ENCODE assay signal across 15 cellular contexts in the genomic region with DNA sequence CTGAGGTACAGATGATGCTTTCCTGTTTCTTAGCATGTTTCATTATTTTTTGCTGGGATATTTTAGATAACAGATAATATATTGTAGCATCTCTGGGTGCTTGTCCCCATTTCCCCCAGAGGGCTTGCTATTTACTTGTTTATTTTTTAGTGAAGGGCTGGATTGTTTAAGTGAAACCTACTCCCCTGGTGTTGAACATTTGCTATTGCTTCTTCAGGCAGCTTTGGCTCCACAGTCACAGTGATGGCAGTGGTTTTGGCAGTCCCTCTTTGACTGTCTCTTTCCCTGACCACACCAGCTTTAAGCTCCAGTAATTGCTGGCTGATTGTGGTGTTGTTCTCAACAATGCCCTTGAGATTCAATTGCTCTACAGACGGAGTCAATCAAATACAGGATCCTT.
DNase-seq lines count a peak whose midpoint lies in the region; ATAC-seq, FAIRE-seq and TF ChIP-seq lines count a peak whose summit lies in the region.
"Had no signal": no experiment of that assay in that cellular context is flagged by ENCODE, and none has a peak within 500 bp of the region (broad histone marks: within the 10 kb centered on the region; RNA-seq: fewer than 3 reads in every experiment).

No MANE protein-coding gene starts in this region.

- H3K9me3 ChIP-seq in IMR-90 (ENCODE audit: control insufficient read depth, insufficient read depth, low read length): no peaks in the 10 kb centered on the region; the same call in 1 of the 2 replicates
- H3K9me3 ChIP-seq: gastrocnemius medialis had no signal

- no peaks in the 10 kb centered on the region for H3K36me3 ChIP-seq in IMR-90 (ENCODE audit: control insufficient read depth, insufficient read depth, low read length)
- H3K36me3 ChIP-seq in bronchial epithelial cell (ENCODE audit: control insufficient read depth, insufficient read depth, low read length): no peaks in the 10 kb centered on the region
- H3K36me3 ChIP-seq: gastrocnemius medialis had no signal

- H2AK9ac ChIP-seq in IMR-90 (replicated peaks; ENCODE audit: low read depth, low read length, poor library complexity): no peak overlapping the region

- peaks cover 4% of the 10 kb centered on the region; the same call in 1 of the 2 replicates for H3K4me1 ChIP-seq in IMR-90 (ENCODE audit: control insufficient read depth, insufficient read depth, low read length)
- H3K4me1 ChIP-seq: gastrocnemius medialis had no signal

- DNase-seq in activated CD8-positive, alpha-beta memory T cell treated with anti-CD3 and anti-CD28 coated beads for 24 hours: peak; percentile 49
- no peak for DNase-seq in activated CD8-positive, alpha-beta memory T cell treated with anti-CD3 and anti-CD28 coated beads, Interleukin-2, amount 50 U/mL, for 4 hours
- no peak for DNase-seq in IMR-90
- no peak for DNase-seq in bronchial epithelial cell (ENCODE audit: low read depth)
- no peak for DNase-seq in retinal pigment epithelial cell (ENCODE audit: low read depth)
- DNase-seq in middle frontal gyrus (ENCODE audit: extremely low spot score, low spot score): no peak
- DNase-seq in NCI-H345 (lab: John Stamatoyannopoulos, UW): no peak
- no peak for DNase-seq in activated naive CD4-positive, alpha-beta T cell treated with Interleukin-2 at 50 U/mL for 16 hours
- DNase-seq: gastrocnemius medialis; kidney glomerular epithelial cell; NCI-H510A; SHP77 treated with DMSO at 0.1 percent for 48 hours; stimulated activated CD4-positive, alpha-beta T cell treated with anti-CD3 and anti-CD28 coated beads, Interleukin-4, amount 100 ng/mL, for 1 hour; stimulated activated naive B cell treated with anti-CD40 and anti-IgM and Interleukin-4, amounts not matched to agents 10 μg/mL and 1 μg/mL and 100 μg/mL, for 72 hours had no signal

- no peak overlapping the region for H2BK5ac ChIP-seq in IMR-90 (ENCODE audit: low read depth, low read length, poor library complexity, severe bottlenecking)

- ATAC-seq in IMR-90 (ENCODE audit: low read depth): no peak
- ATAC-seq: gastrocnemius medialis had no signal

- peak overlapping the region; percentile 33 for H2AFZ ChIP-seq in IMR-90 (replicated peaks; ENCODE audit: low read length, poor library complexity)

- H3K14ac ChIP-seq in IMR-90 (replicated peaks; ENCODE audit: low read depth, low read length): no peak overlapping the region

- H4K8ac ChIP-seq in IMR-90 (ENCODE audit: low read depth in 2 of 2, low read length in 2 of 2): no peak overlapping the region

- no peak overlapping the region for H3K9ac ChIP-seq in IMR-90 (ENCODE audit: low read depth, low read length)

- no peak overlapping the region for H3K18ac ChIP-seq in IMR-90 (ENCODE audit: low read depth, low read length)

- H3K4me3 ChIP-seq in IMR-90 (ENCODE audit: insufficient read depth, low read depth, low read length) (no peak overlapping the region), bronchial epithelial cell (ENCODE audit: low read depth, low read length) (no peak overlapping the region), retinal pigment epithelial cell (ENCODE audit: low read length) (no peak overlapping the region)
- H3K4me3 ChIP-seq: gastrocnemius medialis had no signal

- no peak overlapping the region for H3K23ac ChIP-seq in IMR-90 (ENCODE audit: low read depth, low read length)

- no peak for TF ChIP-seq POLR2A in IMR-90 (IDR thresholded peaks at IDR 0.05; ENCODE audit: low read depth, low read length)

- no peak overlapping the region for H3K4ac ChIP-seq in IMR-90 (ENCODE audit: low read depth, low read length)

- H3K27ac ChIP-seq in IMR-90 (ENCODE audit: insufficient read depth, low read length): no peak overlapping the region
- H3K27ac ChIP-seq: gastrocnemius medialis had no signal

- no peaks in the 10 kb centered on the region for H3K79me1 ChIP-seq in IMR-90 (ENCODE audit: low read depth in 1 of 2, low read length in 2 of 2)

- BruUV-seq in IMR-90 (replicated peaks; lab: Mats Ljungman, UMichigan): no TSS peak

- H2AK5ac ChIP-seq in IMR-90 (ENCODE audit: low read depth, low read length): no peak overlapping the region

- no peak overlapping the region for H3K56ac ChIP-seq in IMR-90 (ENCODE audit: extremely low read depth, insufficient read depth, low read length)

- intact Hi-C loops in IMR-90 (cut with micrococcal nuclease): no loop called here

- TF ChIP-seq RAD21 in IMR-90 (IDR thresholded peaks at IDR 0.05; ENCODE audit: low read length): no peak

- H2BK15ac ChIP-seq in IMR-90 (ENCODE audit: low read depth, low read length): no peak overlapping the region

- no peak overlapping the region for H2BK120ac ChIP-seq in IMR-90 (ENCODE audit: low read depth, low read length)

- H4K20me1 ChIP-seq in IMR-90 (ENCODE audit: insufficient read depth, low read length): no peaks in the 10 kb centered on the region

- FAIRE-seq in bronchial epithelial cell (lab: Jason Lieb, UNC): no peak
- FAIRE-seq: H54 had no signal

- in situ Hi-C loops in IMR-90 (cut with MboI; ENCODE audit: low sequenced_read_pairs): no loop called here

- H3K9me1 ChIP-seq in IMR-90 (ENCODE audit: insufficient read depth, low read length): peaks cover 7% of the 10 kb centered on the region; the same call in 1 of the 2 replicates

- CTCF ChIA-PET in IMR-90 (lab: Yijun Ruan, JAX): interaction anchor here (0.6 kb wide), 1 partner anchor 828 kb away, joined by 5 read pairs; no protein-coding TSS in a partner anchor

- no peak overlapping the region for H4K5ac ChIP-seq in IMR-90 (ENCODE audit: low read depth, low read length)

- POLR2A ChIA-PET in IMR-90 (lab: Charles Lee; ENCODE audit: unreplicated experiment): no interaction called here

- no peak overlapping the region for H3K4me2 ChIP-seq in IMR-90 (ENCODE audit: low read depth, low read length)

- no peak overlapping the region for H2BK20ac ChIP-seq in IMR-90 (ENCODE audit: low read depth, low read length)

- no peaks in the 10 kb centered on the region for H3K27me3 ChIP-seq in IMR-90 (ENCODE audit: control insufficient read depth, insufficient read depth, low read length)
- H3K27me3 ChIP-seq in bronchial epithelial cell (ENCODE audit: control insufficient read depth, insufficient read depth, low read length): no peaks in the 10 kb centered on the region
- H3K27me3 ChIP-seq: gastrocnemius medialis had no signal

- dilution Hi-C loops in IMR-90 (cut with HindIII; ENCODE audit: low sequenced_read_pairs, unreplicated experiment): no loop called here

- H4K91ac ChIP-seq in IMR-90 (ENCODE audit: insufficient read depth, low read depth, low read length): no peak overlapping the region

- no peak for TF ChIP-seq CTCF in IMR-90 (conservative IDR thresholded peaks at IDR 0.05; ENCODE audit: low read depth, low read length)
- peak; percentile 22 for TF ChIP-seq CTCF in bronchial epithelial cell (IDR thresholded peaks at IDR 0.05; ENCODE audit: insufficient read depth, low read length, severe bottlenecking)
- peak; percentile 17 for TF ChIP-seq CTCF in retinal pigment epithelial cell (conservative IDR thresholded peaks at IDR 0.05; ENCODE audit: low read depth, low read length)

- no CpG with 5 or more reads among the region's 1 CpG for WGBS in IMR-90 (ENCODE audit: extremely low coverage in 2 of 2, insufficient read length in 1 of 2), 2 experiments

TF ChIP-seq in IMR-90, 13 proteins besides CTCF, POLR2A, EP300 and RAD21:
- no peak for TF ChIP-seq MXI1 (IDR thresholded peaks at IDR 0.05; ENCODE audit: borderline replicate concordance, low read depth, low read length)
- no peak for TF ChIP-seq CEBPB (IDR thresholded peaks at IDR 0.05; ENCODE audit: low read depth, low read length)
- TF ChIP-seq, protein P1, sequence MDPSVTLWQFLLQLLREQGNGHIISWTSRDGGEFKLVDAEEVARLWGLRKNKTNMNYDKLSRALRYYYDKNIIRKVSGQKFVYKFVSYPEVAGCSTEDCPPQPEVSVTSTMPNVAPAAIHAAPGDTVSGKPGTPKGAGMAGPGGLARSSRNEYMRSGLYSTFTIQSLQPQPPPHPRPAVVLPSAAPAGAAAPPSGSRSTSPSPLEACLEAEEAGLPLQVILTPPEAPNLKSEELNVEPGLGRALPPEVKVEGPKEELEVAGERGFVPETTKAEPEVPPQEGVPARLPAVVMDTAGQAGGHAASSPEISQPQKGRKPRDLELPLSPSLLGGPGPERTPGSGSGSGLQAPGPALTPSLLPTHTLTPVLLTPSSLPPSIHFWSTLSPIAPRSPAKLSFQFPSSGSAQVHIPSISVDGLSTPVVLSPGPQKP (IDR thresholded peaks at IDR 0.05; ENCODE audit: borderline replicate concordance, low read depth, low read length): no peak
- no peak for TF ChIP-seq RCOR1 (IDR thresholded peaks at IDR 0.05; ENCODE audit: insufficient replicate concordance, low read length)
- TF ChIP-seq, protein P2, sequence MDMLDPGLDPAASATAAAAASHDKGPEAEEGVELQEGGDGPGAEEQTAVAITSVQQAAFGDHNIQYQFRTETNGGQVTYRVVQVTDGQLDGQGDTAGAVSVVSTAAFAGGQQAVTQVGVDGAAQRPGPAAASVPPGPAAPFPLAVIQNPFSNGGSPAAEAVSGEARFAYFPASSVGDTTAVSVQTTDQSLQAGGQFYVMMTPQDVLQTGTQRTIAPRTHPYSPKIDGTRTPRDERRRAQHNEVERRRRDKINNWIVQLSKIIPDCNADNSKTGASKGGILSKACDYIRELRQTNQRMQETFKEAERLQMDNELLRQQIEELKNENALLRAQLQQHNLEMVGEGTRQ (IDR thresholded peaks at IDR 0.05; ENCODE audit: low read depth, low read length): no peak
